ENCODE assay signal across 28 cellular contexts in the genomic region with DNA sequence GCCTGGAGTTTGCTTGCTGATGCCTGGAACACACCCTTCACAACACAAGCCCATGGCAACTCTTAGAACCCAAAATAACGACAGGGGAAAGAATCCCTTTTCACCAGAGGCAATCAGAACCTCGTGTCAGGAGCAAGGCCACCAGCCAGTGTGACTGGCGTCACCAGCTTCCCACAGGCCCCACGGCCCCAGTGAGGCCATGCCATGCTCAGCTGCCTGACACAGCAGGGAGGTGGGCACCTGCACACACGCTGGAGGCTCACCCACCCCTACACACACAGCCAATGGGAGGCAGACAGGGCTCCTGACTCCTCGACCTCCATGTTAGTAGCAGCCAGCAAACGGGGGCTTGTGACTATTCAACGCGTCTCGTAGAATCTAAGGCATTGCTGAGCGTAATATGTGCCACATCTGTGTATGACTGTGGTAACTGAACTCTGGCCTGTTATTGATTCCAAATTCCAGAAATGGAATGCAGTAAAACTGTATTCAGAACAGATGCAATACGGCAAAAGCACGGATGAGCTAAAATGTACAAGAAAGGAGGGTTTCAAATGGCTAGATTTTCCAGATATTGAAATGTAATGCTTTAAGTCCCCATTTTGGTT. TPM values are rescaled to one million over a fixed set of nuclear protein-coding genes. Genes with fewer than 3 reads are reported as not detected.
"Had no signal": no experiment of that assay in that cellular context is flagged by ENCODE, and none has a peak within 500 bp of the region (broad histone marks: within the 10 kb centered on the region; RNA-seq: fewer than 3 reads in every experiment).

No MANE protein-coding gene starts in this region.

- ATAC-seq: activated CD4-positive, alpha-beta T cell treated with anti-CD3 and anti-CD28 coated beads for 36 hours; Panc1 had no signal

- H3K36me3 ChIP-seq: adrenal gland, SJCRH30, WERI-Rb-1 had no signal

- H3K27ac ChIP-seq: adrenal gland, KMS-11, SJCRH30, WERI-Rb-1 had no signal

- H3K4me1 Mint-ChIP-seq: activated CD4-positive, alpha-beta memory T cell treated with anti-CD3 and anti-CD28 coated beads, Interleukin-2, amount 10 ng/mL, durations not matched to agents 7 days and 5 days had no signal

- H3K4me1 ChIP-seq: SJCRH30 had no signal

- H3K27ac Mint-ChIP-seq: activated CD4-positive, alpha-beta memory T cell treated with anti-CD3 and anti-CD28 coated beads, Interleukin-2, amount 10 ng/mL, durations not matched to agents 7 days and 5 days; activated CD4-positive, alpha-beta T cell treated with anti-CD3 and anti-CD28 coated beads for 36 hours; activated naive CD8-positive, alpha-beta T cell treated with anti-CD3 and anti-CD28 coated beads, Interleukin-2, amount 10 ng/mL, durations not matched to agents 7 days and 5 days had no signal

- DNase-seq: activated CD4-positive, alpha-beta memory T cell treated with anti-CD3 and anti-CD28 coated beads, Interleukin-2, amount 10 ng/mL, durations not matched to agents 7 days and 5 days; activated CD4-positive, alpha-beta T cell treated with anti-CD3 and anti-CD28 coated beads for 36 hours; activated CD4-positive, alpha-beta T cell treated with anti-CD3 and anti-CD28 coated beads, Interleukin-2, amount 50 U/mL, for 1 hour; activated CD8-positive, alpha-beta memory T cell treated with anti-CD3 and anti-CD28 coated beads, Interleukin-2, amount 50 U/mL, for 48 hours; activated naive CD4-positive, alpha-beta T cell treated with anti-CD3 and anti-CD28 coated beads, Interleukin-2, amount 50 U/mL, for 16 hours; activated naive CD8-positive, alpha-beta T cell treated with anti-CD3 and anti-CD28 coated beads, Interleukin-2, amount 10 ng/mL, durations not matched to agents 7 days and 5 days; activated T-cell treated with anti-CD3 and anti-CD28 coated beads, Interleukin-2, amount 50 U/mL, for 1 hour; anterior cingulate cortex; MV-4-11; NCI-H1092 treated with DMSO at 0.1 percent for 48 hours; NCI-H1417 treated with DMSO at 0.1 percent for 48 hours; NCI-H1694; NCI-H2029; NCI-H345; NCI-H510A; NCI-H526 treated with DMSO at 0.1 percent for 48 hours; NCI-H82; Right ventricle myocardium superior; RPMI8226; SJCRH30; SK-N-SH; T-helper 1 cell; WERI-Rb-1 had no signal

- H3K9me3 ChIP-seq: adrenal gland, SK-N-SH had no signal

- H3K4me2 ChIP-seq: KMS-11, SK-N-SH had no signal

- H3K4me3 Mint-ChIP-seq: activated CD4-positive, alpha-beta memory T cell treated with anti-CD3 and anti-CD28 coated beads, Interleukin-2, amount 10 ng/mL, durations not matched to agents 7 days and 5 days; activated CD4-positive, alpha-beta T cell treated with anti-CD3 and anti-CD28 coated beads for 36 hours; activated naive CD8-positive, alpha-beta T cell treated with anti-CD3 and anti-CD28 coated beads, Interleukin-2, amount 10 ng/mL, durations not matched to agents 7 days and 5 days had no signal

- H3K4me3 ChIP-seq: adrenal gland, SJCRH30 had no signal

- H3K9ac ChIP-seq: KMS-11, SK-N-SH had no signal

- H3K27me3 ChIP-seq: adrenal gland, SJCRH30 had no signal

RNA-seq across cellular contexts. Expression of a gene that starts 28.5 kb away (rescaled TPM):
- total RNA-seq: MCF 10A, OCI-LY7, SJCRH30 had no signal
